Comparison of ENCODE assay signal across 24 cellular contexts in the genomic region with DNA sequence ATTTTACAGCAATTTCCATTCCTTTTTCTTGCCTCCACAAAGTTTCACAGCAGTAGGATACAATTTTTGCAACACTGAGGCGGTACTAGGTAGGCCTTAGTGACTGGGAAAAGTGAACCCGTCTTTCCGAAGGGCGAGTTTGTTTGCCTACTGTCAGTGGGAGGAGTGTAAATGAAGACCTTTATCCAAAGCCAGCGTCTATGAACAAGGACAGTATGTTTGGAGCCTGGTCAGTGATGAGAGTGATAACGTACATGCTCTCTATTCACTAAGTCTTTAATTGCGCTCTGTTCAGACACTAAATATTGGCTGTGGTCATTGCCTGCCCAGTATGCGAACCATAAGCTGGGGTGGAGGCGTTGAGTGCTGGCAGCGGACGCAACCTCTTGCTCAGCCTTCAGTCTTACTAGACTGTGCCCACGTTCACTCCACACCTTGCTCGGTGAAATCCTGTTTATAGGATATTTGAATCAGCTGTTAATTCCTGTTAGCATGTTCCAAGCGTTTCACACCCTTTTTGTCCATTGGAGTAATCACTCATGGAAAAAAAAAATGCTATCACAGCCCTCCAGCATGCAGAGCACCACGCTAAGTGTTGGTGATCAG.
"Had no signal": no experiment of that assay in that cellular context is flagged by ENCODE, and none has a peak within 500 bp of the region (broad histone marks: within the 10 kb centered on the region; RNA-seq: fewer than 3 reads in every experiment).

No MANE protein-coding gene starts in this region.

- ATAC-seq: foreskin keratinocyte, gastroesophageal sphincter, heart left ventricle, left colon, left lobe of liver, lower lobe of right lung, mucosa of descending colon had no signal

- H2AFZ ChIP-seq: hepatocyte had no signal

- DNase-seq: dermis blood vessel endothelial cell; dorsolateral prefrontal cortex; effector CD4-positive, alpha-beta T cell; effector memory CD4-positive, alpha-beta T cell; foreskin keratinocyte; heart left ventricle; hypothalamus; immature natural killer cell; islet precursor cell; kidney; kidney glomerular epithelial cell; left colon; left ventricle myocardium inferior; lower lobe of right lung; mesenchymal stem cell; mucosa of descending colon had no signal

- H3K9me3 ChIP-seq: esophagus muscularis mucosa, gastroesophageal sphincter, heart left ventricle, left ventricle myocardium inferior, lower lobe of right lung, mucosa of descending colon had no signal

- H3K4me3 ChIP-seq: coronary artery, dorsolateral prefrontal cortex, esophagus muscularis mucosa, gastroesophageal sphincter, heart left ventricle, hepatocyte, left ventricle myocardium inferior, lower lobe of right lung, mucosa of descending colon had no signal

- H3K27ac ChIP-seq: coronary artery, dorsolateral prefrontal cortex, esophagus muscularis mucosa, foreskin keratinocyte, gastroesophageal sphincter, heart left ventricle, hepatocyte, left ventricle myocardium inferior, lower lobe of right lung had no signal

- H3K27me3 ChIP-seq: dorsolateral prefrontal cortex, esophagus muscularis mucosa, foreskin keratinocyte, gastroesophageal sphincter, heart left ventricle, hepatocyte had no signal

- H3K4me1 ChIP-seq: esophagus muscularis mucosa, foreskin keratinocyte, lower lobe of right lung had no signal

- FAIRE-seq: colon, endothelial cell of umbilical vein, frontal cortex, kidney had no signal

- H3K79me2 ChIP-seq: hepatocyte had no signal

- H3K4me2 ChIP-seq: hepatocyte had no signal
